35 cellular contexts compared by ENCODE assay signal in genomic region chr2:169752752-169753151, GRCh38. TPM values are rescaled to one million over a fixed set of nuclear protein-coding genes. Genes with fewer than 3 reads are reported as not detected.
"Had no signal": no experiment of that assay in that cellular context is flagged by ENCODE, and none has a peak within 500 bp of the region (broad histone marks: within the 10 kb centered on the region; RNA-seq: fewer than 3 reads in every experiment).

No MANE protein-coding gene starts in this region.

- H3K36me3 Mint-ChIP-seq: activated naive CD4-positive, alpha-beta T cell treated with anti-CD3 and anti-CD28 coated beads, Interleukin-2, amount 10 ng/mL, durations not matched to agents 7 days and 5 days; activated naive CD4-positive, alpha-beta T cell treated with anti-CD3 and anti-CD28 coated beads, Interleukin-2, amount 50 U/mL, for 24 hours; activated naive CD8-positive, alpha-beta T cell had no signal

- DNase-seq: activated B cell treated with CpG ODN at 0.5 μM for 24 hours; activated CD4-positive, alpha-beta memory T cell treated with anti-CD3 and anti-CD28 coated beads, Interleukin-2, amount 10 ng/mL, durations not matched to agents 7 days and 5 days; activated CD4-positive, alpha-beta T cell treated with anti-CD3 and anti-CD28 coated beads for 48 hours; activated CD4-positive, alpha-beta T cell treated with anti-CD3 and anti-CD28 coated beads, Interleukin-2, amount 10 ng/mL, durations not matched to agents 7 days and 5 days; activated CD4-positive, alpha-beta T cell treated with anti-CD3 and anti-CD28 coated beads, Interleukin-2, amount 50 U/mL, for 48 hours; activated CD4-positive, CD25-positive, alpha-beta regulatory T cell treated with anti-CD3 and anti-CD28 coated beads, Interleukin-2, amount 50 U/mL, for 72 hours; activated CD8-positive, alpha-beta memory T cell treated with anti-CD3 and anti-CD28 coated beads for 24 hours; activated CD8-positive, alpha-beta memory T cell treated with anti-CD3 and anti-CD28 coated beads, Interleukin-2, amount 10 ng/mL, durations not matched to agents 7 days and 5 days; activated CD8-positive, alpha-beta memory T cell treated with anti-CD3 and anti-CD28 coated beads, Interleukin-2, amount 50 U/mL, for 48 hours; activated CD8-positive, alpha-beta T cell treated with anti-CD3 and anti-CD28 coated beads, Interleukin-2, amount 10 ng/mL, durations not matched to agents 7 days and 5 days; activated effector memory CD4-positive, alpha-beta T cell treated with Interleukin-2 at 50 U/mL for 16 hours; activated gamma-delta T cell; activated naive CD4-positive, alpha-beta T cell treated with anti-CD3 and anti-CD28 coated beads, Interleukin-2, amount 10 ng/mL, durations not matched to agents 7 days and 5 days; activated naive CD4-positive, alpha-beta T cell treated with Interleukin-2 at 50 U/mL for 16 hours; activated naive CD8-positive, alpha-beta T cell treated with anti-CD3 and anti-CD28 coated beads, Interleukin-2, amount 10 ng/mL, durations not matched to agents 7 days and 5 days; activated naive CD8-positive, alpha-beta T cell treated with anti-CD3 and anti-CD28 coated beads, Interleukin-2, amount 50 U/mL, for 24 hours; activated T-cell treated with anti-CD3 and anti-CD28 coated beads, Interleukin-2, amount 50 U/mL, for 24 hours; activated T-cell treated with anti-CD3 and anti-CD28 coated beads, Interleukin-2, amount 50 U/mL, for 48 hours; amygdala; anterior cingulate cortex; caudate nucleus; cerebellar nuclear complex; T-helper 2 cell; T-helper 9 cell had no signal

- H3K27ac Mint-ChIP-seq: activated B cell treated with CpG ODN at 0.5 μM for 24 hours; activated CD4-positive, alpha-beta memory T cell treated with anti-CD3 and anti-CD28 coated beads, Interleukin-2, amount 10 ng/mL, durations not matched to agents 7 days and 5 days; activated CD4-positive, alpha-beta T cell treated with anti-CD3 and anti-CD28 coated beads, Interleukin-2, amount 10 ng/mL, durations not matched to agents 7 days and 5 days; activated CD8-positive, alpha-beta memory T cell treated with anti-CD3 and anti-CD28 coated beads, Interleukin-2, amount 10 ng/mL, durations not matched to agents 7 days and 5 days; activated CD8-positive, alpha-beta T cell treated with anti-CD3 and anti-CD28 coated beads, Interleukin-2, amount 10 ng/mL, durations not matched to agents 7 days and 5 days; activated naive CD4-positive, alpha-beta T cell treated with anti-CD3 and anti-CD28 coated beads, Interleukin-2, amount 10 ng/mL, durations not matched to agents 7 days and 5 days; activated naive CD4-positive, alpha-beta T cell treated with anti-CD3 and anti-CD28 coated beads, Interleukin-2, amount 50 U/mL, for 24 hours; activated naive CD8-positive, alpha-beta T cell; activated naive CD8-positive, alpha-beta T cell treated with anti-CD3 and anti-CD28 coated beads, Interleukin-2, amount 10 ng/mL, durations not matched to agents 7 days and 5 days; activated naive CD8-positive, alpha-beta T cell treated with anti-CD3 and anti-CD28 coated beads, Interleukin-2, amount 50 U/mL, for 24 hours; activated T-cell treated with anti-CD3 and anti-CD28 coated beads, Interleukin-2, amount 50 U/mL, for 24 hours; activated T-helper 2 cell treated with anti-CD3 and anti-CD28 coated beads, Interferon-gamma antibody, Interleukin-2, Interleukin-4, amounts not matched to agents 10 μg/mL and 5 μg/mL and 100 μg/mL, durations not matched to agents 14 hours and 24 hours and 36 hours; T-helper 1 cell treated with Interleukin-12 subunit alpha and Interleukin-12 subunit beta and Interleukin-4 antibody, amounts not matched to agents 30 μg/mL and 1 μg/mL, for 36 hours; T-helper 2 cell treated with Interferon-gamma antibody and Interleukin-4, amounts not matched to agents 5 μg/mL and 100 μg/mL, for 36 hours had no signal

- H3K4me3 Mint-ChIP-seq: activated B cell treated with CpG ODN at 0.5 μM for 24 hours; activated CD4-positive, alpha-beta memory T cell treated with anti-CD3 and anti-CD28 coated beads, Interleukin-2, amount 10 ng/mL, durations not matched to agents 7 days and 5 days; activated CD4-positive, alpha-beta T cell treated with anti-CD3 and anti-CD28 coated beads, Interleukin-2, amount 10 ng/mL, durations not matched to agents 7 days and 5 days; activated CD8-positive, alpha-beta memory T cell treated with anti-CD3 and anti-CD28 coated beads, Interleukin-2, amount 10 ng/mL, durations not matched to agents 7 days and 5 days; activated CD8-positive, alpha-beta T cell treated with anti-CD3 and anti-CD28 coated beads, Interleukin-2, amount 10 ng/mL, durations not matched to agents 7 days and 5 days; activated naive CD4-positive, alpha-beta T cell treated with anti-CD3 and anti-CD28 coated beads, Interleukin-2, amount 10 ng/mL, durations not matched to agents 7 days and 5 days; activated naive CD4-positive, alpha-beta T cell treated with anti-CD3 and anti-CD28 coated beads, Interleukin-2, amount 50 U/mL, for 24 hours; activated naive CD8-positive, alpha-beta T cell; activated naive CD8-positive, alpha-beta T cell treated with anti-CD3 and anti-CD28 coated beads, Interleukin-2, amount 10 ng/mL, durations not matched to agents 7 days and 5 days; activated naive CD8-positive, alpha-beta T cell treated with anti-CD3 and anti-CD28 coated beads, Interleukin-2, amount 50 U/mL, for 24 hours; activated T-cell treated with anti-CD3 and anti-CD28 coated beads, Interleukin-2, amount 50 U/mL, for 24 hours; brain; central memory CD8-positive, alpha-beta T cell; T-helper 1 cell treated with Interleukin-12 subunit alpha and Interleukin-12 subunit beta and Interleukin-4 antibody, amounts not matched to agents 30 μg/mL and 1 μg/mL, for 36 hours; T-helper 2 cell treated with Interferon-gamma antibody and Interleukin-4, amounts not matched to agents 5 μg/mL and 100 μg/mL, for 36 hours had no signal

- H3K27me3 Mint-ChIP-seq: activated B cell treated with CpG ODN at 0.5 μM for 24 hours; activated CD4-positive, alpha-beta memory T cell treated with anti-CD3 and anti-CD28 coated beads, Interleukin-2, amount 10 ng/mL, durations not matched to agents 7 days and 5 days; activated CD4-positive, alpha-beta T cell treated with anti-CD3 and anti-CD28 coated beads, Interleukin-2, amount 10 ng/mL, durations not matched to agents 7 days and 5 days; activated CD8-positive, alpha-beta memory T cell treated with anti-CD3 and anti-CD28 coated beads, Interleukin-2, amount 10 ng/mL, durations not matched to agents 7 days and 5 days; activated naive CD4-positive, alpha-beta T cell treated with anti-CD3 and anti-CD28 coated beads, Interleukin-2, amount 50 U/mL, for 24 hours; activated naive CD8-positive, alpha-beta T cell; activated naive CD8-positive, alpha-beta T cell treated with anti-CD3 and anti-CD28 coated beads, Interleukin-2, amount 10 ng/mL, durations not matched to agents 7 days and 5 days; activated naive CD8-positive, alpha-beta T cell treated with anti-CD3 and anti-CD28 coated beads, Interleukin-2, amount 50 U/mL, for 24 hours; activated T-cell treated with anti-CD3 and anti-CD28 coated beads, Interleukin-2, amount 50 U/mL, for 24 hours; brain; central memory CD8-positive, alpha-beta T cell had no signal

- H3K9me3 Mint-ChIP-seq: activated B cell treated with CpG ODN at 0.5 μM for 24 hours; activated CD4-positive, alpha-beta memory T cell treated with anti-CD3 and anti-CD28 coated beads, Interleukin-2, amount 10 ng/mL, durations not matched to agents 7 days and 5 days; activated CD4-positive, alpha-beta T cell treated with anti-CD3 and anti-CD28 coated beads, Interleukin-2, amount 10 ng/mL, durations not matched to agents 7 days and 5 days; activated naive CD4-positive, alpha-beta T cell treated with anti-CD3 and anti-CD28 coated beads, Interleukin-2, amount 10 ng/mL, durations not matched to agents 7 days and 5 days; activated naive CD4-positive, alpha-beta T cell treated with anti-CD3 and anti-CD28 coated beads, Interleukin-2, amount 50 U/mL, for 24 hours; activated naive CD8-positive, alpha-beta T cell treated with anti-CD3 and anti-CD28 coated beads, Interleukin-2, amount 50 U/mL, for 24 hours; activated T-cell treated with anti-CD3 and anti-CD28 coated beads, Interleukin-2, amount 50 U/mL, for 24 hours; activated T-helper 2 cell treated with anti-CD3 and anti-CD28 coated beads, Interferon-gamma antibody, Interleukin-2, Interleukin-4, amounts not matched to agents 10 μg/mL and 5 μg/mL and 100 μg/mL, durations not matched to agents 14 hours and 24 hours and 36 hours; brain; central memory CD8-positive, alpha-beta T cell; T-helper 1 cell treated with Interleukin-12 subunit alpha and Interleukin-12 subunit beta and Interleukin-4 antibody, amounts not matched to agents 30 μg/mL and 1 μg/mL, for 36 hours; T-helper 2 cell treated with Interferon-gamma antibody and Interleukin-4, amounts not matched to agents 5 μg/mL and 100 μg/mL, for 36 hours had no signal

- H3K4me1 Mint-ChIP-seq: activated B cell treated with CpG ODN at 0.5 μM for 24 hours; activated CD4-positive, alpha-beta memory T cell treated with anti-CD3 and anti-CD28 coated beads, Interleukin-2, amount 10 ng/mL, durations not matched to agents 7 days and 5 days; activated CD4-positive, alpha-beta T cell treated with anti-CD3 and anti-CD28 coated beads, Interleukin-2, amount 10 ng/mL, durations not matched to agents 7 days and 5 days; activated CD8-positive, alpha-beta memory T cell treated with anti-CD3 and anti-CD28 coated beads, Interleukin-2, amount 10 ng/mL, durations not matched to agents 7 days and 5 days; activated naive CD4-positive, alpha-beta T cell treated with anti-CD3 and anti-CD28 coated beads, Interleukin-2, amount 10 ng/mL, durations not matched to agents 7 days and 5 days; activated naive CD4-positive, alpha-beta T cell treated with anti-CD3 and anti-CD28 coated beads, Interleukin-2, amount 50 U/mL, for 24 hours; activated naive CD8-positive, alpha-beta T cell treated with anti-CD3 and anti-CD28 coated beads, Interleukin-2, amount 10 ng/mL, durations not matched to agents 7 days and 5 days; activated naive CD8-positive, alpha-beta T cell treated with anti-CD3 and anti-CD28 coated beads, Interleukin-2, amount 50 U/mL, for 24 hours; brain; central memory CD8-positive, alpha-beta T cell had no signal

- ATAC-seq: activated CD8-positive, alpha-beta memory T cell treated with anti-CD3 and anti-CD28 coated beads, Interleukin-2, amount 10 ng/mL, durations not matched to agents 7 days and 5 days; activated CD8-positive, alpha-beta T cell treated with anti-CD3 and anti-CD28 coated beads, Interleukin-2, amount 10 ng/mL, durations not matched to agents 7 days and 5 days; activated naive CD8-positive, alpha-beta T cell treated with anti-CD3 and anti-CD28 coated beads, Interleukin-2, amount 50 U/mL, for 24 hours had no signal

RNA-seq across cellular contexts. Expression of gene PHOSPHO2, which starts 58.5 kb away (rescaled TPM):
- total RNA-seq: ascending aorta had no signal

RNA-seq across cellular contexts. Expression of gene CFAP210, which starts 58.5 kb away (rescaled TPM):
- total RNA-seq: activated B cell treated with CpG ODN at 0.5 μM for 24 hours; activated CD4-positive, alpha-beta memory T cell treated with anti-CD3 and anti-CD28 coated beads, Interleukin-2, amount 10 ng/mL, durations not matched to agents 7 days and 5 days; activated CD4-positive, alpha-beta T cell treated with anti-CD3 and anti-CD28 coated beads, Interleukin-2, amount 10 ng/mL, durations not matched to agents 7 days and 5 days; activated CD8-positive, alpha-beta memory T cell treated with anti-CD3 and anti-CD28 coated beads, Interleukin-2, amount 10 ng/mL, durations not matched to agents 7 days and 5 days; activated CD8-positive, alpha-beta T cell treated with anti-CD3 and anti-CD28 coated beads, Interleukin-2, amount 10 ng/mL, durations not matched to agents 7 days and 5 days; activated naive CD8-positive, alpha-beta T cell treated with anti-CD3 and anti-CD28 coated beads, Interleukin-2, amount 10 ng/mL, durations not matched to agents 7 days and 5 days; activated T-helper 2 cell treated with anti-CD3 and anti-CD28 coated beads, Interferon-gamma antibody, Interleukin-2, Interleukin-4, amounts not matched to agents 10 μg/mL and 5 μg/mL and 100 μg/mL, durations not matched to agents 14 hours and 24 hours and 36 hours; ascending aorta; bronchial epithelial cell; cardiac muscle cell; chondrocyte had no signal
